ENCODE assay signal across 8 cellular contexts in genomic region chr3:112990672-112991602, GRCh38. TPM values are rescaled to one million over a fixed set of nuclear protein-coding genes. Genes with fewer than 3 reads are reported as not detected.
DNase-seq lines count a peak whose midpoint lies in the region; ATAC-seq and TF ChIP-seq lines count a peak whose summit lies in the region.

Gene GTPBP8, plus strand, starts transcription at chr3:112990984. Its CDS starts 16 bp downstream, at chr3:112991000.

- H3K36me3 ChIP-seq in gastroesophageal sphincter (no peaks in the 10 kb centered on the region), neutrophil (no peaks in the 10 kb centered on the region)

- H3K4me1 ChIP-seq in gastroesophageal sphincter (peaks cover 0 to 22% (median 6%) of the 10 kb centered on the region in 3 donors), neutrophil (ENCODE audit: control insufficient read depth in 1 of 2, insufficient read depth in 1 of 2, low read depth in 1 of 2, low read length in 1 of 2) (peaks cover 12 to 13% of the 10 kb centered on the region in 2 experiments)

- in situ Hi-C loops in SK-MEL-5 (cut with HindIII; ENCODE audit: low pct_unique_long_range_greater_than_20kb, low sequenced_read_pairs) = no loop called here

- H3K4me3 ChIP-seq in gastroesophageal sphincter (peak within 1 kb of the TSS; percentile 66 to 82), neutrophil (ENCODE audit: low read depth in 1 of 2, low read length in 1 of 2) (peak within 1 kb of the TSS; percentile 66 to 85)

- peaks cover 28% of the 10 kb centered on the region for H3K36me3 Mint-ChIP-seq in activated naive CD4-positive, alpha-beta T cell treated with anti-CD3 and anti-CD28 coated beads for 36 hours (ENCODE audit: low read depth)

- DNase-seq in GM03348 (ENCODE audit: low spot score) (peak; percentile 94), HEK293T (ENCODE audit: extremely low spot score) (peak; percentile 87), MV-4-11 (lab: John Stamatoyannopoulos, UW) (peak; percentile 84), SK-MEL-5 (ENCODE audit: low read depth, low spot score) (peak; percentile 89), substantia nigra (lab: John Stamatoyannopoulos, UW) (peak; percentile 27 to 92 (median 83))
- peak; percentile 94 for DNase-seq in activated naive CD4-positive, alpha-beta T cell treated with anti-CD3 and anti-CD28 coated beads for 36 hours

- POLR2A ChIA-PET in HEK293T (lab: Yijun Ruan, JAX) = interaction anchor here (0.8 to 1.8 kb wide), 15 partner anchors 10 to 429 kb away, joined by 3 to 12 read pairs (median 3); partner anchors contain the start of genes ATG3 and SLC35A5

- CTCF ChIA-PET in HEK293T (lab: Yijun Ruan, JAX) = interaction anchor here (1.0 to 2.2 kb wide), 3 partner anchors 12 to 359 kb away, joined by 3 to 6 read pairs (median 4); no protein-coding TSS in a partner anchor
- CTCF ChIA-PET in activated naive CD4-positive, alpha-beta T cell treated with anti-CD3 and anti-CD28 coated beads for 36 hours (lab: Charles Lee) = interaction anchor here (0.7 to 2.3 kb wide), 11 partner anchors 10 to 349 kb away, joined by 3 to 10 read pairs (median 4); a partner anchor contains a TSS

- peak within 1 kb of the TSS; percentile 96 for H3K27ac Mint-ChIP-seq in activated naive CD4-positive, alpha-beta T cell treated with anti-CD3 and anti-CD28 coated beads for 36 hours

- peak within 1 kb of the TSS; percentile 91 to 98 (median 92) for H3K27ac ChIP-seq in gastroesophageal sphincter
- peak within 1 kb of the TSS; percentile 90 for H3K27ac ChIP-seq in neutrophil
- H3K27ac ChIP-seq in substantia nigra (ENCODE audit: low read depth, low read length, poor library complexity, severe bottlenecking) = peak within 1 kb of the TSS; percentile 93

- no peak for TF ChIP-seq EP300 in gastroesophageal sphincter (IDR thresholded peaks at IDR 0.05)

- H3K27me3 ChIP-seq in gastroesophageal sphincter = no peaks in the 10 kb centered on the region
- H3K27me3 ChIP-seq in neutrophil = no peaks in the 10 kb centered on the region

- WGBS in gastroesophageal sphincter (ENCODE audit: low coverage in 1 of 2), 2 donors = 0 to 5% methylated on average over 4 to 14 of the region's 70 CpGs

- no peaks in the 10 kb centered on the region for H3K9me3 ChIP-seq in gastroesophageal sphincter
- H3K9me3 ChIP-seq in neutrophil = no peaks in the 10 kb centered on the region

- H3K4me3 Mint-ChIP-seq in activated naive CD4-positive, alpha-beta T cell treated with anti-CD3 and anti-CD28 coated beads for 36 hours = peak within 1 kb of the TSS; percentile 94

- peaks cover 68% of the 10 kb centered on the region for H3K4me1 Mint-ChIP-seq in activated naive CD4-positive, alpha-beta T cell treated with anti-CD3 and anti-CD28 coated beads for 36 hours (ENCODE audit: low read depth)

- TF ChIP-seq CTCF in gastroesophageal sphincter (IDR thresholded peaks at IDR 0.05) = peak in 2 of 4 experiments; percentile 2 to 27
- peak; percentile 26 for TF ChIP-seq CTCF in neutrophil (IDR thresholded peaks at IDR 0.05)

- intact Hi-C loops in activated naive CD4-positive, alpha-beta T cell treated with anti-CD3 and anti-CD28 coated beads for 36 hours (cut with micrococcal nuclease) = loop anchor here (1.0 to 5.0 kb wide), 4 partner anchors 14 to 429 kb away; partner anchors contain the start of genes ATG3 and SLC35A5

- no peaks in the 10 kb centered on the region for H3K27me3 Mint-ChIP-seq in activated naive CD4-positive, alpha-beta T cell treated with anti-CD3 and anti-CD28 coated beads for 36 hours (ENCODE audit: low read depth)

- no peaks in the 10 kb centered on the region for H3K9me3 Mint-ChIP-seq in activated naive CD4-positive, alpha-beta T cell treated with anti-CD3 and anti-CD28 coated beads for 36 hours

- TF ChIP-seq POLR2A in gastroesophageal sphincter (IDR thresholded peaks at IDR 0.05) = peak; percentile 90 to 95

- peak; percentile 98 for ATAC-seq in gastroesophageal sphincter

TF ChIP-seq in HEK293T, 16 proteins besides CTCF, POLR2A, EP300 and RAD21:
- TF ChIP-seq, protein P1, sequence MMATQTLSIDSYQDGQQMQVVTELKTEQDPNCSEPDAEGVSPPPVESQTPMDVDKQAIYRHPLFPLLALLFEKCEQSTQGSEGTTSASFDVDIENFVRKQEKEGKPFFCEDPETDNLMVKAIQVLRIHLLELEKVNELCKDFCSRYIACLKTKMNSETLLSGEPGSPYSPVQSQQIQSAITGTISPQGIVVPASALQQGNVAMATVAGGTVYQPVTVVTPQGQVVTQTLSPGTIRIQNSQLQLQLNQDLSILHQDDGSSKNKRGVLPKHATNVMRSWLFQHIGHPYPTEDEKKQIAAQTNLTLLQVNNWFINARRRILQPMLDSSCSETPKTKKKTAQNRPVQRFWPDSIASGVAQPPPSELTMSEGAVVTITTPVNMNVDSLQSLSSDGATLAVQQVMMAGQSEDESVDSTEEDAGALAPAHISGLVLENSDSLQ (IDR thresholded peaks at IDR 0.05) = no peak; the same call in 1 of the 2 replicates
- TF ChIP-seq L3MBTL2 (conservative IDR thresholded peaks at IDR 0.05) (peak; percentile 98), ELF4 (IDR thresholded peaks at IDR 0.05) (peak; percentile 75), ARNT (IDR thresholded peaks at IDR 0.05) (no peak), HDGF (IDR thresholded peaks at IDR 0.05; ENCODE audit: borderline replicate concordance) (no peak)

RNA-seq across cellular contexts. Expression of gene GTPBP8, which starts in this region (rescaled TPM):
- 19.8 and 19.9 TPM in 2 replicates for total RNA-seq in SK-MEL-5 (2014; rRNA removed; shearing (Covaris generic))
- 20.9 and 21.2 TPM in 2 replicates for polyA plus RNA-seq in SK-MEL-5 (2015; cell fraction: cytosol; rRNA removed)
- 5.2 and 11.9 TPM in 2 replicates for polyA plus RNA-seq in SK-MEL-5 (2015; cell fraction: nucleus; rRNA removed)
- 10 to 100 TPM; 62.8 to 68.9 TPM for total RNA-seq in activated naive CD4-positive, alpha-beta T cell treated with anti-CD3 and anti-CD28 coated beads for 36 hours
- 10 to 100 TPM in 3 of 4 donors, 1 to 10 TPM in 1; 7.8 to 26.0 (median 21.4) TPM for total RNA-seq in gastroesophageal sphincter

Comparison
In these comparisons a context has a peak if more than half of its experiments do, and no peak if none do; other contexts are left out.
1. Peak in every context shown above with its lines: DNase-seq, ATAC-seq, H3K4me3 ChIP-seq and H3K27ac ChIP-seq.